In the genomic region with DNA sequence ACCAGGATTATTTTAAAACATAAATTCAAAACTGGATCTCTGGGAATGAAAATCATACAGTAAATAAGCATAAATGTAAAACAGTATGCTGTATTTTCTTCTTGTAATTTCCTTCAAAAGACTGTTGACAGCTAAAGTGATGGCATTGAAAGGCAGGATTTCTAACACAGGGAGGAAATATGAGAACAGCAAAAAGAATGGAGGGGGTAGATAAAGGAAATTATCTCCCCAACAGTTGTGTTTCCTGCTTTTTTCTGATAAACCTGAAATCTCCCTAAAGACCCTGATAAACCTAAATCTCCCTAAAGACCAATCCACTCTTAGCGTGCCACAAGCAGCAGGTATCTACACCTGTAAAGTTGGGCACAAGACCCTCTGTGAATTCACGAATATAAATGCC, we compare ENCODE assay signal across 1 cellular context.
TF ChIP-seq lines count a peak whose summit lies in the region.

No MANE protein-coding gene starts in this region.

TF ChIP-seq in K562, 482 proteins besides CTCF, POLR2A, EP300 and RAD21 (continued from another document):
- TF ChIP-seq, protein P1, sequence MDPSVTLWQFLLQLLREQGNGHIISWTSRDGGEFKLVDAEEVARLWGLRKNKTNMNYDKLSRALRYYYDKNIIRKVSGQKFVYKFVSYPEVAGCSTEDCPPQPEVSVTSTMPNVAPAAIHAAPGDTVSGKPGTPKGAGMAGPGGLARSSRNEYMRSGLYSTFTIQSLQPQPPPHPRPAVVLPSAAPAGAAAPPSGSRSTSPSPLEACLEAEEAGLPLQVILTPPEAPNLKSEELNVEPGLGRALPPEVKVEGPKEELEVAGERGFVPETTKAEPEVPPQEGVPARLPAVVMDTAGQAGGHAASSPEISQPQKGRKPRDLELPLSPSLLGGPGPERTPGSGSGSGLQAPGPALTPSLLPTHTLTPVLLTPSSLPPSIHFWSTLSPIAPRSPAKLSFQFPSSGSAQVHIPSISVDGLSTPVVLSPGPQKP (CRISPR knock-in tag; IDR thresholded peaks at IDR 0.05), result no peak
- TF ChIP-seq, protein P2, sequence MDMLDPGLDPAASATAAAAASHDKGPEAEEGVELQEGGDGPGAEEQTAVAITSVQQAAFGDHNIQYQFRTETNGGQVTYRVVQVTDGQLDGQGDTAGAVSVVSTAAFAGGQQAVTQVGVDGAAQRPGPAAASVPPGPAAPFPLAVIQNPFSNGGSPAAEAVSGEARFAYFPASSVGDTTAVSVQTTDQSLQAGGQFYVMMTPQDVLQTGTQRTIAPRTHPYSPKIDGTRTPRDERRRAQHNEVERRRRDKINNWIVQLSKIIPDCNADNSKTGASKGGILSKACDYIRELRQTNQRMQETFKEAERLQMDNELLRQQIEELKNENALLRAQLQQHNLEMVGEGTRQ (CRISPR knock-in tag; IDR thresholded peaks at IDR 0.05), result no peak
- TF ChIP-seq ZNF766 (CRISPR knock-in tag; conservative IDR thresholded peaks at IDR 0.05) (0 out of 2 replicates have a peak, but pooled peaks have one; percentile 43), PCBP1 (IDR thresholded peaks at IDR 0.05; ENCODE audit: low read depth, low read length, poor library complexity, severe bottlenecking) (no peak), NR2C1 (IDR thresholded peaks at IDR 0.05) (no peak), NR2C1 (tag; IDR thresholded peaks at IDR 0.05) (no peak), KLF16 (IDR thresholded peaks at IDR 0.05) (peak; percentile 81), ZNF263 (CRISPR knock-in tag; IDR thresholded peaks at IDR 0.05; ENCODE audit: borderline replicate concordance) (no peak), SMARCC2 (IDR thresholded peaks at IDR 0.05; ENCODE audit: low read depth) (0 out of 2 replicates have a peak, but pooled peaks have one; percentile 48), CC2D1A (IDR thresholded peaks at IDR 0.05) (peak; percentile 21; the same call in 1 of the 2 replicates), ZNF76 (CRISPR knock-in tag; IDR thresholded peaks at IDR 0.05; ENCODE audit: borderline replicate concordance) (no peak), ARID1B (IDR thresholded peaks at IDR 0.05) (peak; percentile 92)
- TF ChIP-seq, protein P3, sequence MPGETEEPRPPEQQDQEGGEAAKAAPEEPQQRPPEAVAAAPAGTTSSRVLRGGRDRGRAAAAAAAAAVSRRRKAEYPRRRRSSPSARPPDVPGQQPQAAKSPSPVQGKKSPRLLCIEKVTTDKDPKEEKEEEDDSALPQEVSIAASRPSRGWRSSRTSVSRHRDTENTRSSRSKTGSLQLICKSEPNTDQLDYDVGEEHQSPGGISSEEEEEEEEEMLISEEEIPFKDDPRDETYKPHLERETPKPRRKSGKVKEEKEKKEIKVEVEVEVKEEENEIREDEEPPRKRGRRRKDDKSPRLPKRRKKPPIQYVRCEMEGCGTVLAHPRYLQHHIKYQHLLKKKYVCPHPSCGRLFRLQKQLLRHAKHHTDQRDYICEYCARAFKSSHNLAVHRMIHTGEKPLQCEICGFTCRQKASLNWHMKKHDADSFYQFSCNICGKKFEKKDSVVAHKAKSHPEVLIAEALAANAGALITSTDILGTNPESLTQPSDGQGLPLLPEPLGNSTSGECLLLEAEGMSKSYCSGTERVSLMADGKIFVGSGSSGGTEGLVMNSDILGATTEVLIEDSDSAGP (CRISPR knock-in tag; IDR thresholded peaks at IDR 0.05), result no peak
- TF ChIP-seq, protein P4, sequence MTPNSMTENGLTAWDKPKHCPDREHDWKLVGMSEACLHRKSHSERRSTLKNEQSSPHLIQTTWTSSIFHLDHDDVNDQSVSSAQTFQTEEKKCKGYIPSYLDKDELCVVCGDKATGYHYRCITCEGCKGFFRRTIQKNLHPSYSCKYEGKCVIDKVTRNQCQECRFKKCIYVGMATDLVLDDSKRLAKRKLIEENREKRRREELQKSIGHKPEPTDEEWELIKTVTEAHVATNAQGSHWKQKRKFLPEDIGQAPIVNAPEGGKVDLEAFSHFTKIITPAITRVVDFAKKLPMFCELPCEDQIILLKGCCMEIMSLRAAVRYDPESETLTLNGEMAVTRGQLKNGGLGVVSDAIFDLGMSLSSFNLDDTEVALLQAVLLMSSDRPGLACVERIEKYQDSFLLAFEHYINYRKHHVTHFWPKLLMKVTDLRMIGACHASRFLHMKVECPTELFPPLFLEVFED (CRISPR knock-in tag; conservative IDR thresholded peaks at IDR 0.05), result no peak
